Comparison of ENCODE assay signal across 35 cellular contexts in the genomic region with DNA sequence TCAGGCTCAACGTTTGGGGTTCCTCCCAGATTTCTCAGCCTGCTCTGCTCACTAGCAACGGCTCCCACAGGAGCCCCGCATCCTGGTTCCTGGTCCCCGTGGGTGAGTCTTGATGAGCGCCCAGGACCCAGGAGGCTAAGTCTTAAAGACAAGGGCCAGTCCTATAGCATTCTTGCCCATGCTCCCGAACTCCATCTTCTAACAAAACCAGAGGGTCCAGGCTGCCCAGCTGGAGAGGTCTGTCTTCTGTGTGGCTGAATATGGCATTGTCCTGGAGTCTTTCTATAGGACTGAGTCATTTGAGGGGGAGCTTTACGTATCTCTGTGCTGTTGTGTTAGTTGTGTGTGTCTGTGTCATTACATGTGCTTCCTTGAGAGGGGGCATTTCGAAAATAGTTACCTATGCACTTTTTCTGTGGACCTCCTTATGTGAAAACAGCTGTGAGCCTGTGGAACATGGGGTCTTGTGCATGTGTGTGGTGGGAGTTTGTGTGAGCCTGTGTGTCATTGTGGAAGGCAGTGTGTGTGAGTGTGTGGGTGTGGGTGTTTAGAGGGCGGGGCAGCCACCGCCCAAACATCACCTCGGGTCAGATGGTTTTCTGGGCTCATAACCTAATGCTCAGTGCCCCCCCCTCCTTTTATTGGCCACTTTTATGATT. TPM values are rescaled to one million over a fixed set of nuclear protein-coding genes. Genes with fewer than 3 reads are reported as not detected.
DNase-seq lines count a peak whose midpoint lies in the region; ATAC-seq and TF ChIP-seq lines count a peak whose summit lies in the region.
"Had no signal": no experiment of that assay in that cellular context is flagged by ENCODE, and none has a peak within 500 bp of the region (broad histone marks: within the 10 kb centered on the region; RNA-seq: fewer than 3 reads in every experiment).

No MANE protein-coding gene starts in this region.

- no peaks in the 10 kb centered on the region for H3K9me2 ChIP-seq in GM23338 (ENCODE audit: insufficient read depth)

- H3K4me3 Mint-ChIP-seq in GM23338 (peak overlapping the region; percentile 60), endodermal cell (no peak overlapping the region), CD14-positive monocyte (peak overlapping the region in 1 of 2 donors; percentile 67)
- H3K4me3 Mint-ChIP-seq in CD4-positive, alpha-beta T cell: no peak overlapping the region
- H3K4me3 Mint-ChIP-seq: activated CD4-positive, alpha-beta memory T cell treated with anti-CD3 and anti-CD28 coated beads, Interleukin-2, amount 10 ng/mL, durations not matched to agents 7 days and 5 days; activated naive CD4-positive, alpha-beta T cell treated with anti-CD3 and anti-CD28 coated beads for 36 hours; dendritic cell treated with granulocyte-macrophage colony-stimulating factor and Interleukin-4, amounts not matched to agents 40 ng/mL and 50 ng/mL, for 4 days; memory B cell; nephron progenitor cell; T-helper 17 cell had no signal

- H3K36me3 ChIP-seq in GM23338 (ENCODE audit: insufficient read depth) (no peaks in the 10 kb centered on the region), endodermal cell (ENCODE audit: control insufficient read depth, insufficient read depth, low read length) (no peaks in the 10 kb centered on the region), osteoblast (ENCODE audit: insufficient read depth, low read length) (no peaks in the 10 kb centered on the region)
- H3K36me3 ChIP-seq: BLaER1, esophagus squamous epithelium had no signal

- peak overlapping the region; percentile 50 for H3K4me3 ChIP-seq in GM23338
- no peak overlapping the region for H3K4me3 ChIP-seq in endodermal cell (ENCODE audit: low read length)
- H3K4me3 ChIP-seq in osteoblast (ENCODE audit: insufficient read depth, low read length): no peak overlapping the region
- H3K4me3 ChIP-seq: BLaER1, esophagus squamous epithelium, PC-9 had no signal

- no peak overlapping the region for H3K27ac Mint-ChIP-seq in GM23338
- no peak overlapping the region for H3K27ac Mint-ChIP-seq in endodermal cell
- H3K27ac Mint-ChIP-seq in CD4-positive, alpha-beta T cell: no peak overlapping the region
- H3K27ac Mint-ChIP-seq in CD14-positive monocyte: no peak overlapping the region
- H3K27ac Mint-ChIP-seq: activated CD4-positive, alpha-beta memory T cell treated with anti-CD3 and anti-CD28 coated beads, Interleukin-2, amount 10 ng/mL, durations not matched to agents 7 days and 5 days; activated naive CD4-positive, alpha-beta T cell treated with anti-CD3 and anti-CD28 coated beads for 36 hours; dendritic cell treated with granulocyte-macrophage colony-stimulating factor and Interleukin-4, amounts not matched to agents 40 ng/mL and 50 ng/mL, for 4 days; memory B cell; nephron progenitor cell; T-helper 17 cell had no signal

- H3K9ac ChIP-seq in endodermal cell (ENCODE audit: extremely low read depth, low read length, poor library complexity, severe bottlenecking): no peak overlapping the region
- H3K9ac ChIP-seq: BLaER1 had no signal

- H3K79me2 ChIP-seq in GM23338 (replicated peaks; ENCODE audit: insufficient read depth): no peaks in the 10 kb centered on the region
- H3K79me2 ChIP-seq in osteoblast (ENCODE audit: insufficient read depth, low read length): no peaks in the 10 kb centered on the region

- H4K20me1 ChIP-seq in GM23338 (replicated peaks; ENCODE audit: insufficient read depth) (peaks cover 37% of the 10 kb centered on the region), osteoblast (ENCODE audit: insufficient read depth, low read length) (no peaks in the 10 kb centered on the region)

- H3K27ac ChIP-seq in GM23338 (ENCODE audit: low read depth) (no peak overlapping the region), endodermal cell (ENCODE audit: low read depth, low read length) (no peak overlapping the region), osteoblast (ENCODE audit: low read depth, low read length) (no peak overlapping the region)
- H3K27ac ChIP-seq in CD4-positive, alpha-beta T cell (ENCODE audit: low read depth, low read length): no peak overlapping the region
- H3K27ac ChIP-seq: BLaER1, esophagus squamous epithelium, PC-9 had no signal

- POLR2A ChIA-PET in CD4-positive, alpha-beta T cell (lab: Charles Lee): no interaction called here

- peak; percentile 53 for DNase-seq in EH (ENCODE audit: low read depth)
- DNase-seq in GM23338 (ENCODE audit: low spot score): no peak
- peak; percentile 56 for DNase-seq in endodermal cell
- DNase-seq in osteoblast (ENCODE audit: insufficient read length, low spot score, missing footprints): peak; percentile 80
- DNase-seq in CD4-positive, alpha-beta T cell: no peak
- DNase-seq in CD14-positive monocyte (ENCODE audit: low spot score): no peak
- no peak for DNase-seq in GOT3 (lab: John Stamatoyannopoulos, UW)
- DNase-seq: ACHN; activated CD4-positive, alpha-beta memory T cell treated with anti-CD3 and anti-CD28 coated beads, Interleukin-2, amount 10 ng/mL, durations not matched to agents 7 days and 5 days; activated CD4-positive, alpha-beta T cell treated with anti-CD3 and anti-CD28 coated beads for 1 hour; activated CD8-positive, alpha-beta memory T cell treated with anti-CD3 and anti-CD28 coated beads, Interleukin-2, amount 50 U/mL, for 48 hours; activated naive CD4-positive, alpha-beta T cell treated with anti-CD3 and anti-CD28 coated beads for 36 hours; Caco-2; DMS53; esophagus squamous epithelium; GF-D8; Kasumi-1; left cardiac atrium; NCI-H1436; NCI-H2081; NCI-H526 treated with DMSO at 0.1 percent for 48 hours; nephron progenitor cell; NK-92 treated with Interleukin-12 subunit alpha and Interleukin-12 subunit beta, amount 100 ng/mL, for 24 hours; PC-9; Right ventricle myocardium superior; small intestine; stimulated activated naive CD8-positive, alpha-beta T cell treated with anti-CD3 and anti-CD28 coated beads, Interleukin-15, Interleukin-2, amounts not matched to agents 100 U/mL and 50 U/mL, for 24 hours; T-helper 17 cell had no signal

- 32 to 46% methylated on average over 6 to 11 of the region's 11 CpGs for WGBS in endodermal cell (ENCODE audit: insufficient coverage in 1 of 2, insufficient read length in 1 of 2), 2 experiments

- H3F3A ChIP-seq in GM23338 (replicated peaks; ENCODE audit: low read depth): peaks cover 17% of the 10 kb centered on the region; the same call in 1 of the 2 replicates

- peaks cover 49% of the 10 kb centered on the region for H3K4me1 ChIP-seq in GM23338 (ENCODE audit: insufficient read depth)
- H3K4me1 ChIP-seq in endodermal cell (ENCODE audit: control insufficient read depth, insufficient read depth, low read length): no peaks in the 10 kb centered on the region
- H3K4me1 ChIP-seq in osteoblast (ENCODE audit: insufficient read depth, low read length): no peaks in the 10 kb centered on the region
- H3K4me1 ChIP-seq: BLaER1, Caco-2 had no signal

- H2AFZ ChIP-seq in GM23338 (no peak overlapping the region), osteoblast (ENCODE audit: low read length) (no peak overlapping the region)
- H2AFZ ChIP-seq: PC-9 had no signal

- CTCF ChIA-PET in CD4-positive, alpha-beta T cell (lab: Charles Lee): no interaction called here

- H3K36me3 Mint-ChIP-seq in GM23338 (ENCODE audit: low read depth) (no peaks in the 10 kb centered on the region), endodermal cell (ENCODE audit: low read depth) (no peaks in the 10 kb centered on the region), CD14-positive monocyte (no peaks in the 10 kb centered on the region)
- no peaks in the 10 kb centered on the region for H3K36me3 Mint-ChIP-seq in CD4-positive, alpha-beta T cell (ENCODE audit: low read depth)

- no peak for TF ChIP-seq CTCF in GM23338 (conservative IDR thresholded peaks at IDR 0.05; ENCODE audit: low read depth in 2 of 2)
- TF ChIP-seq CTCF in endodermal cell (conservative IDR thresholded peaks at IDR 0.05): no peak
- TF ChIP-seq CTCF in osteoblast (IDR thresholded peaks at IDR 0.05; ENCODE audit: extremely low read depth, low read depth, low read length): no peak
- no peak for TF ChIP-seq CTCF in CD4-positive, alpha-beta T cell (IDR thresholded peaks at IDR 0.05)
- TF ChIP-seq CTCF in CD14-positive monocyte (IDR thresholded peaks at IDR 0.05): no peak

- H3K4me2 ChIP-seq in GM23338 (peak overlapping the region; percentile 82), osteoblast (ENCODE audit: insufficient read depth, low read length) (no peak overlapping the region)
- H3K4me2 ChIP-seq: BLaER1, PC-9 had no signal

- H3K9me3 ChIP-seq in endodermal cell (ENCODE audit: control insufficient read depth, low read length): no peaks in the 10 kb centered on the region
- no peaks in the 10 kb centered on the region for H3K9me3 ChIP-seq in osteoblast (ENCODE audit: low read depth, low read length)
- H3K9me3 ChIP-seq in CD4-positive, alpha-beta T cell (ENCODE audit: control insufficient read depth, low read length): no peaks in the 10 kb centered on the region
- H3K9me3 ChIP-seq: Caco-2, esophagus squamous epithelium had no signal

- ATAC-seq in GM23338: no peak
- no peak for ATAC-seq in CD4-positive, alpha-beta T cell (ENCODE audit: poor library complexity)
- ATAC-seq: HCT116; stimulated activated naive CD8-positive, alpha-beta T cell treated with anti-CD3 and anti-CD28 coated beads, Interleukin-15, Interleukin-2, amounts not matched to agents 100 U/mL and 50 U/mL, for 24 hours; T-helper 17 cell had no signal

- H3K27me3 ChIP-seq in GM23338 (ENCODE audit: insufficient read depth) (peaks cover 100% of the 10 kb centered on the region), endodermal cell (ENCODE audit: control insufficient read depth, insufficient read depth, low read length, poor library complexity, severe bottlenecking) (peaks cover 100% of the 10 kb centered on the region), osteoblast (ENCODE audit: insufficient read depth, low read length) (no peaks in the 10 kb centered on the region)
- peaks cover 67% of the 10 kb centered on the region for H3K27me3 ChIP-seq in CD4-positive, alpha-beta T cell (ENCODE audit: control insufficient read depth, insufficient read depth, low read length)

- H3K4me1 Mint-ChIP-seq in GM23338 (peaks cover 30% of the 10 kb centered on the region), endodermal cell (peaks cover 5% of the 10 kb centered on the region), CD14-positive monocyte (no peaks in the 10 kb centered on the region)
- H3K4me1 Mint-ChIP-seq in CD4-positive, alpha-beta T cell (ENCODE audit: low read depth): no peaks in the 10 kb centered on the region
- H3K4me1 Mint-ChIP-seq: nephron progenitor cell had no signal

- intact Hi-C loops in CD4-positive, alpha-beta T cell (cut with DNase I, micrococcal nuclease): no loop called here
- intact Hi-C loops in CD14-positive monocyte (cut with micrococcal nuclease): no loop called here

- H3K27me3 Mint-ChIP-seq in GM23338 (ENCODE audit: insufficient read depth, low read depth, poor library complexity) (peaks cover 89% of the 10 kb centered on the region), endodermal cell (ENCODE audit: insufficient read depth) (peaks cover 99% of the 10 kb centered on the region), CD14-positive monocyte (ENCODE audit: low read depth in 3 of 3) (peaks cover 70 to 76% (median 76%) of the 10 kb centered on the region in 3 donors)
- peaks cover 93% of the 10 kb centered on the region for H3K27me3 Mint-ChIP-seq in CD4-positive, alpha-beta T cell

- H3K9me3 Mint-ChIP-seq in GM23338 (no peaks in the 10 kb centered on the region), endodermal cell (no peaks in the 10 kb centered on the region), CD14-positive monocyte (peaks cover 0 to 21% (median 14%) of the 10 kb centered on the region in 7 donors)
- H3K9me3 Mint-ChIP-seq in CD4-positive, alpha-beta T cell: no peaks in the 10 kb centered on the region
- H3K9me3 Mint-ChIP-seq: activated CD4-positive, alpha-beta memory T cell treated with anti-CD3 and anti-CD28 coated beads, Interleukin-2, amount 10 ng/mL, durations not matched to agents 7 days and 5 days; activated naive CD4-positive, alpha-beta T cell treated with anti-CD3 and anti-CD28 coated beads for 36 hours; dendritic cell treated with granulocyte-macrophage colony-stimulating factor and Interleukin-4, amounts not matched to agents 40 ng/mL and 50 ng/mL, for 4 days; nephron progenitor cell had no signal

RNA-seq across cellular contexts. Expression of a gene that starts 9.1 kb away (rescaled TPM):
- total RNA-seq in GM23338 (2014; rRNA removed; shearing (Covaris generic)): 0.21 TPM in 1 of 2 replicates, not detected in the other
- polyA plus RNA-seq in GM23338 (2016; fragmentation: Nextera tagmentation; extraction: Ambion mirVana): not detected in 2 replicates
- total RNA-seq in endodermal cell: not detected
- polyA plus RNA-seq in endodermal cell (2013, experiment 1 of 2): 0.14 TPM
- polyA plus RNA-seq in endodermal cell (2013, experiment 2 of 2): 0.17 TPM
- total RNA-seq in osteoblast: not detected in 2 replicates
- total RNA-seq in CD4-positive, alpha-beta T cell: not detected
- not detected for polyA plus RNA-seq in CD14-positive monocyte
- total RNA-seq: activated CD4-positive, alpha-beta memory T cell treated with anti-CD3 and anti-CD28 coated beads, Interleukin-2, amount 10 ng/mL, durations not matched to agents 7 days and 5 days; activated naive CD4-positive, alpha-beta T cell treated with anti-CD3 and anti-CD28 coated beads for 36 hours; Caco-2; frontal cortex; osteocyte; PC-9; T-helper 17 cell; temporal lobe had no signal
- polyA plus RNA-seq: small intestine had no signal

Comparison
In these comparisons a context has a peak if more than half of its experiments do, and no peak if none do; other contexts are left out.
1. DNase-seq: peak in EH (single experiment), endodermal cell (single experiment) and osteoblast (single experiment); none in GM23338 (single experiment), CD4-positive, alpha-beta T cell (0 of 10), CD14-positive monocyte (single experiment) and GOT3 (single experiment).